9 cellular contexts compared by ENCODE assay signal in genomic region chr4:169823685-169824084, GRCh38.
DNase-seq lines count a peak whose midpoint lies in the region; ATAC-seq, FAIRE-seq and TF ChIP-seq lines count a peak whose summit lies in the region.
"Had no signal": no experiment of that assay in that cellular context is flagged by ENCODE, and none has a peak within 500 bp of the region (broad histone marks: within the 10 kb centered on the region; RNA-seq: fewer than 3 reads in every experiment).

No MANE protein-coding gene starts in this region.

- no peaks in the 10 kb centered on the region for H3K9me3 Mint-ChIP-seq in activated CD8-positive, alpha-beta T cell treated with anti-CD3 and anti-CD28 coated beads, Interleukin-2, amount 10 ng/mL, durations not matched to agents 7 days and 5 days (ENCODE audit: insufficient read depth)

- peak; percentile 52 for DNase-seq in AG10803 (ENCODE audit: low read depth)
- peak; percentile 51 for DNase-seq in HTR-8/SVneo (ENCODE audit: insufficient read length, low spot score)
- peak; percentile 64 for DNase-seq in activated CD8-positive, alpha-beta T cell treated with anti-CD3 and anti-CD28 coated beads, Interleukin-2, amount 10 ng/mL, durations not matched to agents 7 days and 5 days
- peak; percentile 38 for DNase-seq in kidney epithelial cell (ENCODE audit: low read depth)
- no peak for DNase-seq in esophagus muscularis mucosa (ENCODE audit: extremely low spot score)
- no peak for DNase-seq in NCI-H69 (lab: John Stamatoyannopoulos, UW)

- H3K27ac ChIP-seq in esophagus muscularis mucosa (replicated peaks in 1 of 4) (no peak overlapping the region), gastroesophageal sphincter (no peak overlapping the region)
- H3K27ac ChIP-seq: skin epidermis had no signal

- peak overlapping the region; percentile 21 for H3K27ac Mint-ChIP-seq in activated CD8-positive, alpha-beta T cell treated with anti-CD3 and anti-CD28 coated beads, Interleukin-2, amount 10 ng/mL, durations not matched to agents 7 days and 5 days

- H3K36me3 ChIP-seq in kidney epithelial cell (ENCODE audit: control insufficient read depth, insufficient read depth, low read length) (no peaks in the 10 kb centered on the region), esophagus muscularis mucosa (no peaks in the 10 kb centered on the region), gastroesophageal sphincter (no peaks in the 10 kb centered on the region)

- H3K27me3 ChIP-seq in kidney epithelial cell (ENCODE audit: control insufficient read depth, insufficient read depth, low read length) (no peaks in the 10 kb centered on the region), esophagus muscularis mucosa (peaks cover 0 to 12% (median 0%) of the 10 kb centered on the region in 4 donors), gastroesophageal sphincter (no peaks in the 10 kb centered on the region)

- WGBS in esophagus muscularis mucosa: 17% methylated on average over 7 of the region's 7 CpGs
- 7 to 41% methylated on average over 2 to 5 of the region's 7 CpGs for WGBS in gastroesophageal sphincter (ENCODE audit: low coverage in 1 of 2), 2 donors

- TF ChIP-seq POLR2A in esophagus muscularis mucosa (IDR thresholded peaks at IDR 0.05; ENCODE audit: low read depth) (no peak), gastroesophageal sphincter (IDR thresholded peaks at IDR 0.05) (no peak)

- no peaks in the 10 kb centered on the region for H3K36me3 Mint-ChIP-seq in activated CD8-positive, alpha-beta T cell treated with anti-CD3 and anti-CD28 coated beads, Interleukin-2, amount 10 ng/mL, durations not matched to agents 7 days and 5 days (ENCODE audit: low read depth)

- intact Hi-C loops in esophagus muscularis mucosa (cut with DNase I): no loop called here

- H3K4me3 Mint-ChIP-seq in activated CD8-positive, alpha-beta T cell treated with anti-CD3 and anti-CD28 coated beads, Interleukin-2, amount 10 ng/mL, durations not matched to agents 7 days and 5 days: no peak overlapping the region

- peak; percentile 84 for ATAC-seq in activated CD8-positive, alpha-beta T cell treated with anti-CD3 and anti-CD28 coated beads, Interleukin-2, amount 10 ng/mL, durations not matched to agents 7 days and 5 days
- ATAC-seq in GM21825 (IDR thresholded peaks at IDR 0.05; ENCODE audit: unreplicated experiment): no peak
- no peak for ATAC-seq in gastroesophageal sphincter

- TF ChIP-seq EP300 in esophagus muscularis mucosa (IDR thresholded peaks at IDR 0.05) (no peak), gastroesophageal sphincter (IDR thresholded peaks at IDR 0.05) (no peak)

- H3K27me3 Mint-ChIP-seq in activated CD8-positive, alpha-beta T cell treated with anti-CD3 and anti-CD28 coated beads, Interleukin-2, amount 10 ng/mL, durations not matched to agents 7 days and 5 days (ENCODE audit: low read depth): no peaks in the 10 kb centered on the region

- CTCF ChIA-PET in activated CD8-positive, alpha-beta T cell treated with anti-CD3 and anti-CD28 coated beads, Interleukin-2, amount 10 ng/mL, durations not matched to agents 7 days and 5 days (lab: Charles Lee): interaction anchor here (1.0 to 1.1 kb wide), 2 partner anchors 13 to 211 kb away, joined by 4 to 16 read pairs; partner anchors contain the start of gene NEK1

- no peak for FAIRE-seq in HTR-8/SVneo (lab: Jason Lieb, UNC)

- POLR2A ChIA-PET in activated CD8-positive, alpha-beta T cell treated with anti-CD3 and anti-CD28 coated beads, Interleukin-2, amount 10 ng/mL, durations not matched to agents 7 days and 5 days (lab: Charles Lee): no interaction called here

- peaks cover 12% of the 10 kb centered on the region for H3K4me1 Mint-ChIP-seq in activated CD8-positive, alpha-beta T cell treated with anti-CD3 and anti-CD28 coated beads, Interleukin-2, amount 10 ng/mL, durations not matched to agents 7 days and 5 days (ENCODE audit: low read depth)

- H3K9me3 ChIP-seq in esophagus muscularis mucosa: no peaks in the 10 kb centered on the region
- H3K9me3 ChIP-seq in gastroesophageal sphincter: no peaks in the 10 kb centered on the region

- TF ChIP-seq CTCF in AG10803 (conservative IDR thresholded peaks at IDR 0.05; ENCODE audit: low read length) (no peak), kidney epithelial cell (IDR thresholded peaks at IDR 0.05; ENCODE audit: insufficient read depth, low read length, poor library complexity, severe bottlenecking) (no peak), esophagus muscularis mucosa (IDR thresholded peaks at IDR 0.05) (no peak), gastroesophageal sphincter (IDR thresholded peaks at IDR 0.05) (no peak)

- H3K4me3 ChIP-seq in AG10803 (ENCODE audit: low read length) (no peak overlapping the region), kidney epithelial cell (ENCODE audit: low read depth, low read length) (no peak overlapping the region), esophagus muscularis mucosa (no peak overlapping the region), gastroesophageal sphincter (no peak overlapping the region)
- H3K4me3 ChIP-seq: skin epidermis had no signal

- no peaks in the 10 kb centered on the region for H3K4me1 ChIP-seq in esophagus muscularis mucosa
- H3K4me1 ChIP-seq in gastroesophageal sphincter: no peaks in the 10 kb centered on the region

Comparison
In these comparisons a context has a peak if more than half of its experiments do, and no peak if none do; other contexts are left out.
1. DNase-seq: peak in AG10803 (single experiment), HTR-8/SVneo (single experiment), activated CD8-positive, alpha-beta T cell treated with anti-CD3 and anti-CD28 coated beads, Interleukin-2, amount 10 ng/mL, durations not matched to agents 7 days and 5 days (single experiment) and kidney epithelial cell (single experiment); none in esophagus muscularis mucosa (single experiment) and NCI-H69 (single experiment).